9 cellular contexts compared by ENCODE assay signal in genomic region chr14:98137626-98138025, GRCh38.
DNase-seq lines count a peak whose midpoint lies in the region; ATAC-seq and TF ChIP-seq lines count a peak whose summit lies in the region.
"Had no signal": no experiment of that assay in that cellular context is flagged by ENCODE, and none has a peak within 500 bp of the region (broad histone marks: within the 10 kb centered on the region; RNA-seq: fewer than 3 reads in every experiment).

No MANE protein-coding gene starts in this region.

- no peak for ATAC-seq in naive thymus-derived CD8-positive, alpha-beta T cell
- no peak for ATAC-seq in HG02938 (IDR thresholded peaks at IDR 0.05; ENCODE audit: unreplicated experiment)

- H3K4me3 ChIP-seq in Peyer's patch (no peak overlapping the region), ascending aorta (no peak overlapping the region)

- H3K4me1 ChIP-seq in Peyer's patch, result no peaks in the 10 kb centered on the region
- no peaks in the 10 kb centered on the region for H3K4me1 ChIP-seq in ascending aorta

- TF ChIP-seq POLR2A in Peyer's patch (IDR thresholded peaks at IDR 0.05), result no peak

- peak overlapping the region; percentile 85 for H3K4me3 Mint-ChIP-seq in activated naive CD8-positive, alpha-beta T cell
- peak overlapping the region; percentile 85 to 97 (median 94) for H3K4me3 Mint-ChIP-seq in naive thymus-derived CD8-positive, alpha-beta T cell

- H3K9me3 ChIP-seq in Peyer's patch (no peaks in the 10 kb centered on the region), ascending aorta (no peaks in the 10 kb centered on the region)

- POLR2A ChIA-PET in naive thymus-derived CD8-positive, alpha-beta T cell (lab: Charles Lee), result interaction anchor here (0.7 to 11.8 kb wide), 28 partner anchors 28 to 1130 kb away, joined by 3 to 343 read pairs (median 5); partner anchors contain the start of gene BCL11B

- no peaks in the 10 kb centered on the region for H3K36me3 ChIP-seq in Peyer's patch
- H3K36me3 ChIP-seq in ascending aorta, result no peaks in the 10 kb centered on the region

- peaks cover 92% of the 10 kb centered on the region for H3K4me1 Mint-ChIP-seq in activated naive CD8-positive, alpha-beta T cell (ENCODE audit: low read depth)
- H3K4me1 Mint-ChIP-seq in naive thymus-derived CD8-positive, alpha-beta T cell, result peaks cover 59 to 97% (median 85%) of the 10 kb centered on the region in 4 donors

- H3K36me3 Mint-ChIP-seq in activated naive CD8-positive, alpha-beta T cell, result no peaks in the 10 kb centered on the region
- H3K36me3 Mint-ChIP-seq in naive thymus-derived CD8-positive, alpha-beta T cell, result no peaks in the 10 kb centered on the region

- H3K27me3 ChIP-seq in Peyer's patch (no peaks in the 10 kb centered on the region), ascending aorta (no peaks in the 10 kb centered on the region)

- no peaks in the 10 kb centered on the region for H3K27me3 Mint-ChIP-seq in activated naive CD8-positive, alpha-beta T cell
- H3K27me3 Mint-ChIP-seq in naive thymus-derived CD8-positive, alpha-beta T cell, result no peaks in the 10 kb centered on the region

- peak overlapping the region; percentile 98 for H3K27ac Mint-ChIP-seq in activated naive CD8-positive, alpha-beta T cell
- H3K27ac Mint-ChIP-seq in naive thymus-derived CD8-positive, alpha-beta T cell, result peak overlapping the region; percentile 96 to 100 (median 99)

- TF ChIP-seq CTCF in Peyer's patch (IDR thresholded peaks at IDR 0.05), result no peak
- no peak for TF ChIP-seq CTCF in ascending aorta (IDR thresholded peaks at IDR 0.05)

- DNase-seq in NCI-H146 (lab: John Stamatoyannopoulos, UW), result peak; percentile 39
- no peak for DNase-seq in NCI-H146 treated with DMSO at 0.1 percent for 48 hours (lab: John Stamatoyannopoulos, UW; ENCODE audit: unreplicated experiment)
- DNase-seq in NCI-H1105 (lab: John Stamatoyannopoulos, UW), result peak; percentile 90
- peak in 3 of 10 donors; percentile 56 to 60 (median 57) for DNase-seq in naive thymus-derived CD8-positive, alpha-beta T cell
- no peak for DNase-seq in Peyer's patch
- no peak for DNase-seq in ascending aorta (ENCODE audit: low spot score in 2 of 2)
- DNase-seq: trophoblast cell had no signal

- no peaks in the 10 kb centered on the region for H3K9me3 Mint-ChIP-seq in activated naive CD8-positive, alpha-beta T cell (ENCODE audit: low read depth)
- peaks cover 0 to 2% (median 0%) of the 10 kb centered on the region in 9 donors for H3K9me3 Mint-ChIP-seq in naive thymus-derived CD8-positive, alpha-beta T cell

- intact Hi-C loops in ascending aorta (cut with DNase I), result no loop called here

- peak overlapping the region in 1 of 4 donors; percentile 6 for H3K27ac ChIP-seq in Peyer's patch
- H3K27ac ChIP-seq in ascending aorta, result no peak overlapping the region

Comparison
In these comparisons a context has a peak if more than half of its experiments do, and no peak if none do; other contexts are left out.
1. DNase-seq: peak in NCI-H146 (single experiment) and NCI-H1105 (single experiment); none in NCI-H146 treated with DMSO at 0.1 percent for 48 hours (single experiment), Peyer's patch (0 of 3) and ascending aorta (0 of 2).